In the genomic region with DNA sequence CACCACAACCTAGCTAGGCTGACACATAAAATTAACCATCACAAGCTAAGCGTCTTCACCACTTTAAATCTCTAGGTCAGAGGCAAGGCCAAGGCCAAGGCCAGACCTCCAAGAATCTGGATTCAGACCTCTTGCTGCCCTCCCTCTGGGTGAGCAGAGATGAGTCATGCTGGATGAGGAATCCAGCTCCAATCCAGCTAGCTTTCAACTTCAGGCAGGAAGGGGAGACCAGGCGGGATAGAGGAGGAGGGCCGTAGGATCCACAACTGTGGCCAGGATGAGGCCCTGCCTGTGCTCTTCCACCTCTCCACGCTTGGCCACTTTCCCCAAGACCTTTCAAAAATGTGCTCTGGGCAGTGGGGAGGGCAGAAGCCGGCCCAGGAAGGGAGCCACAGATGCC, we compare ENCODE assay signal across 10 cellular contexts.
DNase-seq lines count a peak whose midpoint lies in the region; ATAC-seq and TF ChIP-seq lines count a peak whose summit lies in the region.
"Had no signal": no experiment of that assay in that cellular context is flagged by ENCODE, and none has a peak within 500 bp of the region (broad histone marks: within the 10 kb centered on the region; RNA-seq: fewer than 3 reads in every experiment).

No MANE protein-coding gene starts in this region.

- ATAC-seq in GM18868 (IDR thresholded peaks at IDR 0.05; ENCODE audit: unreplicated experiment) (no peak), GM18498 (IDR thresholded peaks at IDR 0.05; ENCODE audit: unreplicated experiment) (no peak)
- ATAC-seq: stimulated activated naive B cell treated with anti-CD40 and anti-IgM and Interleukin-4, amounts not matched to agents 10 μg/mL and 1 μg/mL and 100 μg/mL, for 72 hours had no signal

- no peak overlapping the region for H3K27ac ChIP-seq in caudate nucleus (ENCODE audit: low read depth, low read length)

- no peak for TF ChIP-seq CTCF in AG09309 (IDR thresholded peaks at IDR 0.05; ENCODE audit: control insufficient read depth, insufficient read depth, low read depth, low read length, missing control alignments)

- no peak overlapping the region for H3K4me3 ChIP-seq in AG09309 (ENCODE audit: control insufficient read depth, low read depth, low read length)

- DNase-seq in AG09309 (ENCODE audit: low read depth) (peak; percentile 39), RKO (ENCODE audit: low spot score) (peak; percentile 69), fibroblast of peridontal ligament (ENCODE audit: extremely low read depth) (peak; percentile 86), non-pigmented ciliary epithelial cell (ENCODE audit: low read depth) (peak; percentile 54), RPMI8226 (no peak), caudate nucleus (lab: John Stamatoyannopoulos, UW) (no peak)
- DNase-seq: stimulated activated naive B cell treated with anti-CD40 and anti-IgM and Interleukin-4, amounts not matched to agents 10 μg/mL and 1 μg/mL and 100 μg/mL, for 72 hours; T-helper 1 cell had no signal

Comparison
In these comparisons a context has a peak if more than half of its experiments do, and no peak if none do; other contexts are left out.
1. DNase-seq: peak in AG09309 (single experiment), RKO (single experiment), fibroblast of peridontal ligament (single experiment) and non-pigmented ciliary epithelial cell (single experiment); none in RPMI8226 (single experiment) and caudate nucleus (0 of 61).